In the genomic region with DNA sequence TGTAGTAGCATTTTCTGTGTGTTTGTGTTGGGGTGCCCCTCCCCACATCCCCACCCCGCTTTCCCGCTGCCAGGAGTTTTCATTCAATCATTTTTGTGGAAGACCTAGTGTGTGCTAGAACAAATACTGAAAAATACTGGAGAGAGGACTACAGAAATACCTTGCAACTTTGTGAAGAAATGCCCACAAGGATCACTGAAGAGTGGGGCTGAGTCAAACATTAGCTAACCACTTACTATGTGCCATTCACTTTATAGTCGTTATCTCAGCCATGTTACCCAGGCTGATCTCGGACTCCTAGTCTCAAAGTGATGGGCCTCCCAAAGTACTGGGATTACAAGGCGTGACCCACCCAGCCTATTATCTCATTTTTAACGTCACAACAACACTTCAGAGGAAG, we compare ENCODE assay signal across 2 cellular contexts.
TF ChIP-seq lines count a peak whose summit lies in the region.

No MANE protein-coding gene starts in this region.

TF ChIP-seq in IMR-90, 13 proteins besides CTCF, POLR2A, EP300 and RAD21:
- TF ChIP-seq, protein P1, sequence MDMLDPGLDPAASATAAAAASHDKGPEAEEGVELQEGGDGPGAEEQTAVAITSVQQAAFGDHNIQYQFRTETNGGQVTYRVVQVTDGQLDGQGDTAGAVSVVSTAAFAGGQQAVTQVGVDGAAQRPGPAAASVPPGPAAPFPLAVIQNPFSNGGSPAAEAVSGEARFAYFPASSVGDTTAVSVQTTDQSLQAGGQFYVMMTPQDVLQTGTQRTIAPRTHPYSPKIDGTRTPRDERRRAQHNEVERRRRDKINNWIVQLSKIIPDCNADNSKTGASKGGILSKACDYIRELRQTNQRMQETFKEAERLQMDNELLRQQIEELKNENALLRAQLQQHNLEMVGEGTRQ (IDR thresholded peaks at IDR 0.05; ENCODE audit: low read depth, low read length) = no peak
- TF ChIP-seq CEBPB (IDR thresholded peaks at IDR 0.05; ENCODE audit: low read depth, low read length) = no peak
- TF ChIP-seq FOS (IDR thresholded peaks at IDR 0.05; ENCODE audit: low read depth, low read length) = no peak
- TF ChIP-seq SMC3 (IDR thresholded peaks at IDR 0.05; ENCODE audit: low read depth, low read length) = no peak
- no peak for TF ChIP-seq RFX5 (IDR thresholded peaks at IDR 0.05; ENCODE audit: low read depth, low read length)
- TF ChIP-seq MAZ (IDR thresholded peaks at IDR 0.05; ENCODE audit: borderline replicate concordance, low read depth, low read length) = no peak
- no peak for TF ChIP-seq NFE2L2 (IDR thresholded peaks at IDR 0.05; ENCODE audit: low read depth, low read length)
- TF ChIP-seq MAFK (IDR thresholded peaks at IDR 0.05; ENCODE audit: low read depth, low read length) = no peak
- TF ChIP-seq CHD1 (IDR thresholded peaks at IDR 0.05; ENCODE audit: low read depth, low read length) = no peak

TF ChIP-seq in HEK293T, 16 proteins besides CTCF, POLR2A, EP300 and RAD21:
- no peak for TF ChIP-seq FOXM1 (IDR thresholded peaks at IDR 0.05; ENCODE audit: borderline replicate concordance)
TF ChIP-seq in HEK293T: peak in this region for 0.
